Comparison of ENCODE assay signal across 8 cellular contexts in the genomic region with DNA sequence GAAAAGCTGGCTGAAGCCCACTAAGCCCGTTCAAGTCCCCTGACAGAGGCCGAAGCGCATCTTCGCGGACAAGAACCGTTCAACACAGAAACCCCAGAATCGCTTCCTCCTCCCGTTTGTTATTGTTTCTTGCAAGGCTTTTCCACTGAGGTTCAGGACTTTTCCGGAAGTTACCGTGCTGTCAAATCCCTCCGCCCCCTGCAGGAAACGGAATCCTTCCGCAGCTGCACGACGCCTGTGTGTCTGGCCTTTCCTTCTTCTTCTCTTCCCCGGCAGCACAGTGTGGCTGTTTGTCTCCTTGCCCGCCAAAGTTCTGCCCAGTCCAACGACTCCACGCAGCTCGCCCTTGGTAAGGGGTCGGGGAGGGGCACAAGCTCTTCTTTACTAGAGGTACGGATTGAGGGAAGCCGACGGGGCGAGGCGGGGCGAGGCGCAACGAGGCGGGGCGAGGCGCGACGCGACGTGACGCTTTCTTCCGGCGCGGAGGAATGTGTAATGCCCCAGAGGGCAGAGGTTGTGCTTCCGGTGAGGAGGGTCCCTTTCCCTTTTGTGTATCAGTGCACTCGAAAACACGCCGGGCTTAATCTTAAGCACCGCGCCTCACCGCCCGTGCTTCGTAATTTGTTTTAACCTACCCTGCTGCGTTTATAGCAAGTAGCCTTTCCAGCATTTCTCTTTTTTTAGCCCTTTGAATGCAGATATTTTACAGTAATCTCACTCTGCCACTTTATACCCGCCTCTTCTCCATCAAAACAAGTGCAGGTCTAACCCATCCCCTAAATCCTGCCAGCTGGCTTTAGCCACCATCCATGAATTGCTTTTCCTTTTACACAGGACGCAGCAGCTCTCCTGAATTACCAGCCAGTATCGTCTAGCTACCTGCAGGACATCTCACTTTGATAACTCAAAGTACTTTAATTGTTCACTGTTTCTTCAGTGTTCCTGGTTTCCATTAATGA. TPM values are rescaled to one million over a fixed set of nuclear protein-coding genes. Genes with fewer than 3 reads are reported as not detected.
DNase-seq lines count a peak whose midpoint lies in the region; ATAC-seq lines count a peak whose summit lies in the region.

TSS of gene KDM5A (minus strand) at position 183 of the 959 bp plus-strand sequence. CDS start 229 bp downstream, outside the sequence.

- H3K9ac ChIP-seq in mesenchymal stem cell (ENCODE audit: low read length) = peak within 1 kb of the TSS; percentile 99

- peak within 1 kb of the TSS in 1 of 2 experiments; percentile 86 for H3K23ac ChIP-seq in mesenchymal stem cell (ENCODE audit: low read length in 2 of 2)

- peak within 1 kb of the TSS; percentile 94 for H2AFZ ChIP-seq in mesenchymal stem cell (ENCODE audit: low read depth, low read length)

- H4K91ac ChIP-seq in mesenchymal stem cell (ENCODE audit: low read length) = peak within 1 kb of the TSS; percentile 100

- H3K4ac ChIP-seq in mesenchymal stem cell (ENCODE audit: low read depth in 1 of 2, low read length in 2 of 2) = peak within 1 kb of the TSS; percentile 93 to 99

- peak within 1 kb of the TSS; percentile 63 for H2AK5ac ChIP-seq in mesenchymal stem cell (ENCODE audit: low read length, severe bottlenecking)

- peak within 1 kb of the TSS; percentile 92 to 99 for H3K4me3 ChIP-seq in mesenchymal stem cell (ENCODE audit: insufficient read depth in 1 of 2, low read depth in 1 of 2, low read length in 2 of 2)

- H2BK12ac ChIP-seq in mesenchymal stem cell (ENCODE audit: low read length in 2 of 2) = peak within 1 kb of the TSS; percentile 78 to 98

- ATAC-seq in GM19372 (IDR thresholded peaks at IDR 0.05; ENCODE audit: low read depth, unreplicated experiment) = peak; percentile 86
- peak; percentile 69 for ATAC-seq in HG03558 (IDR thresholded peaks at IDR 0.05; ENCODE audit: extremely low read depth, unreplicated experiment)

- H3K4me2 ChIP-seq in mesenchymal stem cell (ENCODE audit: low read length, poor library complexity, severe bottlenecking) = peak within 1 kb of the TSS; percentile 70

- peak within 1 kb of the TSS; percentile 99 to 100 for H3K18ac ChIP-seq in mesenchymal stem cell (ENCODE audit: low read depth in 1 of 2, low read length in 2 of 2)

- WGBS in mesenchymal stem cell = 3% methylated on average over 44 of the region's 53 CpGs

- H3K14ac ChIP-seq in mesenchymal stem cell (ENCODE audit: low read length in 2 of 2) = peak within 1 kb of the TSS; percentile 28 to 93

- peak within 1 kb of the TSS; percentile 96 for H2BK120ac ChIP-seq in mesenchymal stem cell (ENCODE audit: low read depth, low read length)

- H4K8ac ChIP-seq in mesenchymal stem cell (ENCODE audit: low read length) = peak within 1 kb of the TSS; percentile 99

- peak within 1 kb of the TSS; percentile 100 for H3K27ac ChIP-seq in mesenchymal stem cell (ENCODE audit: low read length, poor library complexity, severe bottlenecking)

- peak; percentile 92 for DNase-seq in AG08396 (ENCODE audit: low spot score)
- peak; percentile 87 for DNase-seq in activated CD4-positive, alpha-beta T cell treated with anti-CD3 and anti-CD28 coated beads, Interleukin-2, amount 50 U/mL, for 1 hour
- peak; percentile 88 for DNase-seq in effector CD4-positive, alpha-beta T cell
- DNase-seq in mesenchymal stem cell = peak; percentile 98
- peak; percentile 76 for DNase-seq in stimulated activated CD8-positive, alpha-beta memory T cell treated with anti-CD3 and anti-CD28 coated beads, Interleukin-15, amount 100 ng/mL, for 1 hour (ENCODE audit: low read depth)
- DNase-seq in NCI-H1694 treated with DMSO at 0.1 percent for 48 hours (lab: John Stamatoyannopoulos, UW) = no peak

- H3K4me1 ChIP-seq in mesenchymal stem cell (ENCODE audit: control insufficient read depth, insufficient read depth, low read depth, low read length) = peaks cover 1% of the 10 kb centered on the region

- H3K79me1 ChIP-seq in mesenchymal stem cell (replicated peaks; ENCODE audit: low read length, poor library complexity, severe bottlenecking) = peaks cover 3% of the 10 kb centered on the region

- peaks cover 2 to 10% of the 10 kb centered on the region in 2 experiments for H3K36me3 ChIP-seq in mesenchymal stem cell (ENCODE audit: control insufficient read depth in 1 of 2, insufficient read depth in 2 of 2, low read depth in 1 of 2, low read length in 2 of 2)

- H3K27me3 ChIP-seq in mesenchymal stem cell (ENCODE audit: control insufficient read depth in 1 of 2, insufficient read depth in 1 of 2, low read length in 2 of 2) = no peaks in the 10 kb centered on the region

- H2BK15ac ChIP-seq in mesenchymal stem cell (ENCODE audit: low read depth, poor library complexity, severe bottlenecking) = peak within 1 kb of the TSS; percentile 100

- peak within 1 kb of the TSS; percentile 94 for H2BK5ac ChIP-seq in mesenchymal stem cell (ENCODE audit: low read depth, low read length, poor library complexity, severe bottlenecking)

- no peaks in the 10 kb centered on the region for H3K9me3 ChIP-seq in mesenchymal stem cell (ENCODE audit: control insufficient read depth, low read length)

RNA-seq across cellular contexts. Expression of gene KDM5A, which starts in this region (rescaled TPM):
- 30.0 TPM for polyA plus RNA-seq in mesenchymal stem cell (2013, experiment 1 of 2)
- 26.8 TPM for polyA plus RNA-seq in mesenchymal stem cell (2013, experiment 2 of 2)
